ENCODE assay signal across 1 cellular context in the genomic region with DNA sequence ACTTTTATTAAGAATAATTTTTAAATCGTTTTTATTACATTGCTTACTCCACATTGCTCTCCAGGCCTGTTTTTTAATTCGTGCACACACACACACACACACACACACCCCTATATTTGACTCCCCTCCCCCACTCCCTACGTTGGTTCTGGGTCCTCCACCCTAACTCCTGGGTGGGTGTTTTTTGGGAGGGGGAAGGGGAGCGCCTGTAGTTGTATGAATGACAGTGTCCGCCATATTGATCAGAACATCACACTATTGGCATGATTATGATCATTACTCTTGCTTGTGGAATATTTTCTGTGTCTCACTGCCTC.
TF ChIP-seq lines count a peak whose summit lies in the region.

No MANE protein-coding gene starts in this region.

TF ChIP-seq in WTC11, 78 proteins besides CTCF, POLR2A, EP300 and RAD21 (continued from another document):
- TF ChIP-seq, protein P1, sequence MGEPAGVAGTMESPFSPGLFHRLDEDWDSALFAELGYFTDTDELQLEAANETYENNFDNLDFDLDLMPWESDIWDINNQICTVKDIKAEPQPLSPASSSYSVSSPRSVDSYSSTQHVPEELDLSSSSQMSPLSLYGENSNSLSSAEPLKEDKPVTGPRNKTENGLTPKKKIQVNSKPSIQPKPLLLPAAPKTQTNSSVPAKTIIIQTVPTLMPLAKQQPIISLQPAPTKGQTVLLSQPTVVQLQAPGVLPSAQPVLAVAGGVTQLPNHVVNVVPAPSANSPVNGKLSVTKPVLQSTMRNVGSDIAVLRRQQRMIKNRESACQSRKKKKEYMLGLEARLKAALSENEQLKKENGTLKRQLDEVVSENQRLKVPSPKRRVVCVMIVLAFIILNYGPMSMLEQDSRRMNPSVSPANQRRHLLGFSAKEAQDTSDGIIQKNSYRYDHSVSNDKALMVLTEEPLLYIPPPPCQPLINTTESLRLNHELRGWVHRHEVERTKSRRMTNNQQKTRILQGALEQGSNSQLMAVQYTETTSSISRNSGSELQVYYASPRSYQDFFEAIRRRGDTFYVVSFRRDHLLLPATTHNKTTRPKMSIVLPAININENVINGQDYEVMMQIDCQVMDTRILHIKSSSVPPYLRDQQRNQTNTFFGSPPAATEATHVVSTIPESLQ (CRISPR knock-in tag; IDR thresholded peaks at IDR 0.05) = no peak
- TF ChIP-seq NR2C2 (CRISPR knock-in tag; IDR thresholded peaks at IDR 0.05) = no peak
- TF ChIP-seq ZNF121 (CRISPR knock-in tag; IDR thresholded peaks at IDR 0.05) = no peak
- no peak for TF ChIP-seq JAZF1 (CRISPR knock-in tag; IDR thresholded peaks at IDR 0.05)
- no peak for TF ChIP-seq TCF7 (CRISPR knock-in tag; IDR thresholded peaks at IDR 0.05; ENCODE audit: low read depth)
- no peak for TF ChIP-seq ELF4 (CRISPR knock-in tag; IDR thresholded peaks at IDR 0.05; ENCODE audit: low read depth)
- TF ChIP-seq SP1 (CRISPR knock-in tag; conservative IDR thresholded peaks at IDR 0.05) = no peak
- TF ChIP-seq, protein P2, sequence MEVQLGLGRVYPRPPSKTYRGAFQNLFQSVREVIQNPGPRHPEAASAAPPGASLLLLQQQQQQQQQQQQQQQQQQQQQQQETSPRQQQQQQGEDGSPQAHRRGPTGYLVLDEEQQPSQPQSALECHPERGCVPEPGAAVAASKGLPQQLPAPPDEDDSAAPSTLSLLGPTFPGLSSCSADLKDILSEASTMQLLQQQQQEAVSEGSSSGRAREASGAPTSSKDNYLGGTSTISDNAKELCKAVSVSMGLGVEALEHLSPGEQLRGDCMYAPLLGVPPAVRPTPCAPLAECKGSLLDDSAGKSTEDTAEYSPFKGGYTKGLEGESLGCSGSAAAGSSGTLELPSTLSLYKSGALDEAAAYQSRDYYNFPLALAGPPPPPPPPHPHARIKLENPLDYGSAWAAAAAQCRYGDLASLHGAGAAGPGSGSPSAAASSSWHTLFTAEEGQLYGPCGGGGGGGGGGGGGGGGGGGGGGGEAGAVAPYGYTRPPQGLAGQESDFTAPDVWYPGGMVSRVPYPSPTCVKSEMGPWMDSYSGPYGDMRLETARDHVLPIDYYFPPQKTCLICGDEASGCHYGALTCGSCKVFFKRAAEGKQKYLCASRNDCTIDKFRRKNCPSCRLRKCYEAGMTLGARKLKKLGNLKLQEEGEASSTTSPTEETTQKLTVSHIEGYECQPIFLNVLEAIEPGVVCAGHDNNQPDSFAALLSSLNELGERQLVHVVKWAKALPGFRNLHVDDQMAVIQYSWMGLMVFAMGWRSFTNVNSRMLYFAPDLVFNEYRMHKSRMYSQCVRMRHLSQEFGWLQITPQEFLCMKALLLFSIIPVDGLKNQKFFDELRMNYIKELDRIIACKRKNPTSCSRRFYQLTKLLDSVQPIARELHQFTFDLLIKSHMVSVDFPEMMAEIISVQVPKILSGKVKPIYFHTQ (CRISPR knock-in tag; IDR thresholded peaks at IDR 0.05) = no peak
- TF ChIP-seq CREB1 (CRISPR knock-in tag; IDR thresholded peaks at IDR 0.05) = no peak
